Comparison of ENCODE assay signal across 1 cellular context in genomic region chrX:102606115-102606514, GRCh38.
TF ChIP-seq lines count a peak whose summit lies in the region.

No MANE protein-coding gene starts in this region.

TF ChIP-seq in HepG2, 621 proteins besides CTCF, POLR2A, EP300 and RAD21:
- TF ChIP-seq ATF7 (IDR thresholded peaks at IDR 0.05) (peak; percentile 56), ATF7 (CRISPR knock-in tag; IDR thresholded peaks at IDR 0.05) (no peak), TCF7L2 (IDR thresholded peaks at IDR 0.05; ENCODE audit: low read depth, low read length) (no peak), ZNF142 (CRISPR knock-in tag; IDR thresholded peaks at IDR 0.05) (no peak), RARA (CRISPR knock-in tag; IDR thresholded peaks at IDR 0.05) (no peak), ZKSCAN1 (IDR thresholded peaks at IDR 0.05; ENCODE audit: low read length) (no peak)
